In the genomic region with DNA sequence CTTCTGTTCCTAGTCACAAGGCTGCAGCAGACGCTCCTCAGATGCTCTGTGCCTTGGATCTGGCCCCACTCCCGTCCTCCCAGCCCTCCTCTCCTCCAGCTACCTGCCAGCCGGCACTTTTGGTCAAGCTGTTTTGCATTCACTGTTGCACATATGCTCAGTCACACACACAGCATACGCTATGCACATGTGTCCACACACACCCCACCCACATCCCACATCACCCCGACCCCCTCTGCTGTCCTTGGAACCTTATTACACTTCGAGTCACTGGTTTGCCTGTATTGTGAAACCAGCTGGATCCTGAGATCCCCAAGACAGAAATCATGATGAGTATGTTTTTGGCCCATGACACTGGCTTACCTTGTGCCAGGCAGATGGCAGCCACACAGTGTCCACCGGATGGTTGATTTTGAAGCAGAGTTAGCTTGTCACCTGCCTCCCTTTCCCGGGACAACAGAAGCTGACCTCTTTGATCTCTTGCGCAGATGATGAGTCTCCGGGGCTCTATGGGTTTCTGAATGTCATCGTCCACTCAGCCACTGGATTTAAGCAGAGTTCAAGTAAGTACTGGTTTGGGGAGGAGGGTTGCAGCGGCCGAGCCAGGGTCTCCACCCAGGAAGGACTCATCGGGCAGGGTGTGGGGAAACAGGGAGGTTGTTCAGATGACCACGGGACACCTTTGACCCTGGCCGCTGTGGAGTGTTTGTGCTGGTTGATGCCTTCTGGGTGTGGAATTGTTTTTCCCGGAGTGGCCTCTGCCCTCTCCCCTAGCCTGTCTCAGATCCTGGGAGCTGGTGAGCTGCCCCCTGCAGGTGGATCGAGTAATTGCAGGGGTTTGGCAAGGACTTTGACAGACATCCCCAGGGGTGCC, we compare ENCODE assay signal across 1 cellular context.
TF ChIP-seq lines count a peak whose summit lies in the region.

No MANE protein-coding gene starts in this region.

TF ChIP-seq in HepG2, 621 proteins besides CTCF, POLR2A, EP300 and RAD21 (continued from another document):
- TF ChIP-seq, protein P1, sequence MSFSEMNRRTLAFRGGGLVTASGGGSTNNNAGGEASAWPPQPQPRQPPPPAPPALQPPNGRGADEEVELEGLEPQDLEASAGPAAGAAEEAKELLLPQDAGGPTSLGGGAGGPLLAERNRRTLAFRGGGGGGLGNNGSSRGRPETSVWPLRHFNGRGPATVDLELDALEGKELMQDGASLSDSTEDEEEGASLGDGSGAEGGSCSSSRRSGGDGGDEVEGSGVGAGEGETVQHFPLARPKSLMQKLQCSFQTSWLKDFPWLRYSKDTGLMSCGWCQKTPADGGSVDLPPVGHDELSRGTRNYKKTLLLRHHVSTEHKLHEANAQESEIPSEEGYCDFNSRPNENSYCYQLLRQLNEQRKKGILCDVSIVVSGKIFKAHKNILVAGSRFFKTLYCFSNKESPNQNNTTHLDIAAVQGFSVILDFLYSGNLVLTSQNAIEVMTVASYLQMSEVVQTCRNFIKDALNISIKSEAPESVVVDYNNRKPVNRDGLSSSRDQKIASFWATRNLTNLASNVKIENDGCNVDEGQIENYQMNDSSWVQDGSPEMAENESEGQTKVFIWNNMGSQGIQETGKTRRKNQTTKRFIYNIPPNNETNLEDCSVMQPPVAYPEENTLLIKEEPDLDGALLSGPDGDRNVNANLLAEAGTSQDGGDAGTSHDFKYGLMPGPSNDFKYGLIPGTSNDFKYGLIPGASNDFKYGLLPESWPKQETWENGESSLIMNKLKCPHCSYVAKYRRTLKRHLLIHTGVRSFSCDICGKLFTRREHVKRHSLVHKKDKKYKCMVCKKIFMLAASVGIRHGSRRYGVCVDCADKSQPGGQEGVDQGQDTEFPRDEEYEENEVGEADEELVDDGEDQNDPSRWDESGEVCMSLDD (CRISPR knock-in tag; IDR thresholded peaks at IDR 0.05; ENCODE audit: borderline replicate concordance) = no peak
- TF ChIP-seq, protein P2, sequence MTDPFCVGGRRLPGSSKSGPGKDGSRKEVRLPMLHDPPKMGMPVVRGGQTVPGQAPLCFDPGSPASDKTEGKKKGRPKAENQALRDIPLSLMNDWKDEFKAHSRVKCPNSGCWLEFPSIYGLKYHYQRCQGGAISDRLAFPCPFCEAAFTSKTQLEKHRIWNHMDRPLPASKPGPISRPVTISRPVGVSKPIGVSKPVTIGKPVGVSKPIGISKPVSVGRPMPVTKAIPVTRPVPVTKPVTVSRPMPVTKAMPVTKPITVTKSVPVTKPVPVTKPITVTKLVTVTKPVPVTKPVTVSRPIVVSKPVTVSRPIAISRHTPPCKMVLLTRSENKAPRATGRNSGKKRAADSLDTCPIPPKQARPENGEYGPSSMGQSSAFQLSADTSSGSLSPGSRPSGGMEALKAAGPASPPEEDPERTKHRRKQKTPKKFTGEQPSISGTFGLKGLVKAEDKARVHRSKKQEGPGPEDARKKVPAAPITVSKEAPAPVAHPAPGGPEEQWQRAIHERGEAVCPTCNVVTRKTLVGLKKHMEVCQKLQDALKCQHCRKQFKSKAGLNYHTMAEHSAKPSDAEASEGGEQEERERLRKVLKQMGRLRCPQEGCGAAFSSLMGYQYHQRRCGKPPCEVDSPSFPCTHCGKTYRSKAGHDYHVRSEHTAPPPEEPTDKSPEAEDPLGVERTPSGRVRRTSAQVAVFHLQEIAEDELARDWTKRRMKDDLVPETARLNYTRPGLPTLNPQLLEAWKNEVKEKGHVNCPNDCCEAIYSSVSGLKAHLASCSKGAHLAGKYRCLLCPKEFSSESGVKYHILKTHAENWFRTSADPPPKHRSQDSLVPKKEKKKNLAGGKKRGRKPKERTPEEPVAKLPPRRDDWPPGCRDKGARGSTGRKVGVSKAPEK (CRISPR knock-in tag; IDR thresholded peaks at IDR 0.05; ENCODE audit: borderline replicate concordance) = no peak
- no peak for TF ChIP-seq NFE2L1 (CRISPR knock-in tag; IDR thresholded peaks at IDR 0.05; ENCODE audit: borderline replicate concordance)
- TF ChIP-seq ZNF670 (CRISPR knock-in tag; IDR thresholded peaks at IDR 0.05; ENCODE audit: borderline replicate concordance) = 0 out of 2 replicates have a peak, but pooled peaks have one; percentile 18
- peak; percentile 79 for TF ChIP-seq HDAC1 (CRISPR knock-in tag; IDR thresholded peaks at IDR 0.05)
- TF ChIP-seq GATAD2A (CRISPR knock-in tag; IDR thresholded peaks at IDR 0.05) = peak; percentile 73
- TF ChIP-seq KDM5A (IDR thresholded peaks at IDR 0.05; ENCODE audit: borderline replicate concordance, low read length) = no peak
- TF ChIP-seq ZNF549 (CRISPR knock-in tag; IDR thresholded peaks at IDR 0.05) = no peak
- TF ChIP-seq ZNF567 (CRISPR knock-in tag; IDR thresholded peaks at IDR 0.05; ENCODE audit: borderline replicate concordance) = no peak
- TF ChIP-seq, protein P3, sequence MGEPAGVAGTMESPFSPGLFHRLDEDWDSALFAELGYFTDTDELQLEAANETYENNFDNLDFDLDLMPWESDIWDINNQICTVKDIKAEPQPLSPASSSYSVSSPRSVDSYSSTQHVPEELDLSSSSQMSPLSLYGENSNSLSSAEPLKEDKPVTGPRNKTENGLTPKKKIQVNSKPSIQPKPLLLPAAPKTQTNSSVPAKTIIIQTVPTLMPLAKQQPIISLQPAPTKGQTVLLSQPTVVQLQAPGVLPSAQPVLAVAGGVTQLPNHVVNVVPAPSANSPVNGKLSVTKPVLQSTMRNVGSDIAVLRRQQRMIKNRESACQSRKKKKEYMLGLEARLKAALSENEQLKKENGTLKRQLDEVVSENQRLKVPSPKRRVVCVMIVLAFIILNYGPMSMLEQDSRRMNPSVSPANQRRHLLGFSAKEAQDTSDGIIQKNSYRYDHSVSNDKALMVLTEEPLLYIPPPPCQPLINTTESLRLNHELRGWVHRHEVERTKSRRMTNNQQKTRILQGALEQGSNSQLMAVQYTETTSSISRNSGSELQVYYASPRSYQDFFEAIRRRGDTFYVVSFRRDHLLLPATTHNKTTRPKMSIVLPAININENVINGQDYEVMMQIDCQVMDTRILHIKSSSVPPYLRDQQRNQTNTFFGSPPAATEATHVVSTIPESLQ (CRISPR knock-in tag; conservative IDR thresholded peaks at IDR 0.05) = no peak
- TF ChIP-seq, protein P4, sequence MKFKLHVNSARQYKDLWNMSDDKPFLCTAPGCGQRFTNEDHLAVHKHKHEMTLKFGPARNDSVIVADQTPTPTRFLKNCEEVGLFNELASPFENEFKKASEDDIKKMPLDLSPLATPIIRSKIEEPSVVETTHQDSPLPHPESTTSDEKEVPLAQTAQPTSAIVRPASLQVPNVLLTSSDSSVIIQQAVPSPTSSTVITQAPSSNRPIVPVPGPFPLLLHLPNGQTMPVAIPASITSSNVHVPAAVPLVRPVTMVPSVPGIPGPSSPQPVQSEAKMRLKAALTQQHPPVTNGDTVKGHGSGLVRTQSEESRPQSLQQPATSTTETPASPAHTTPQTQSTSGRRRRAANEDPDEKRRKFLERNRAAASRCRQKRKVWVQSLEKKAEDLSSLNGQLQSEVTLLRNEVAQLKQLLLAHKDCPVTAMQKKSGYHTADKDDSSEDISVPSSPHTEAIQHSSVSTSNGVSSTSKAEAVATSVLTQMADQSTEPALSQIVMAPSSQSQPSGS (CRISPR knock-in tag; IDR thresholded peaks at IDR 0.05) = no peak
- no peak for TF ChIP-seq ZNF709 (CRISPR knock-in tag; IDR thresholded peaks at IDR 0.05)
- no peak for TF ChIP-seq ZC3H13 (CRISPR knock-in tag; IDR thresholded peaks at IDR 0.05)
- no peak for TF ChIP-seq SMAD3 (CRISPR knock-in tag; IDR thresholded peaks at IDR 0.05)
- no peak for TF ChIP-seq ESRRA (CRISPR knock-in tag; IDR thresholded peaks at IDR 0.05; ENCODE audit: low read depth)
- TF ChIP-seq, protein P5, sequence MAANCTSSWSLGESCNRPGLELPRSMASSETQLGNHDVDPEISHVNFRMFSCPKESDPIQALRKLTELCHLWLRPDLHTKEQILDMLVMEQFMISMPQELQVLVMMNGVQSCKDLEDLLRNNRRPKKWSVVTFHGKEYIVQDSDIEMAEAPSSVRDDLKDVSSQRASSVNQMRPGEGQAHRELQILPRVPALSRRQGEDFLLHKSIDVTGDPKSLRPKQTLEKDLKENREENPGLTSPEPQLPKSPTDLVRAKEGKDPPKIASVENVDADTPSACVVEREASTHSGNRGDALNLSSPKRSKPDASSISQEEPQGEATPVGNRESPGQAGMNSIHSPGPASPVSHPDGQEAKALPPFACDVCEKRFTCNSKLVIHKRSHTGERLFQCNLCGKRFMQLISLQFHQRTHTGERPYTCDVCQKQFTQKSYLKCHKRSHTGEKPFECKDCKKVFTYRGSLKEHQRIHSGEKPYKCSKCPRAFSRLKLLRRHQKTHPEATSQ (CRISPR knock-in tag; IDR thresholded peaks at IDR 0.05; ENCODE audit: borderline replicate concordance) = peak; percentile 80
- no peak; the same call in 1 of the 2 replicates for TF ChIP-seq YEATS4 (CRISPR knock-in tag; IDR thresholded peaks at IDR 0.05; ENCODE audit: borderline replicate concordance)
- TF ChIP-seq POLR2AphosphoS2 (IDR thresholded peaks at IDR 0.05; ENCODE audit: low read depth, low read length) = no peak
- TF ChIP-seq, protein P6, sequence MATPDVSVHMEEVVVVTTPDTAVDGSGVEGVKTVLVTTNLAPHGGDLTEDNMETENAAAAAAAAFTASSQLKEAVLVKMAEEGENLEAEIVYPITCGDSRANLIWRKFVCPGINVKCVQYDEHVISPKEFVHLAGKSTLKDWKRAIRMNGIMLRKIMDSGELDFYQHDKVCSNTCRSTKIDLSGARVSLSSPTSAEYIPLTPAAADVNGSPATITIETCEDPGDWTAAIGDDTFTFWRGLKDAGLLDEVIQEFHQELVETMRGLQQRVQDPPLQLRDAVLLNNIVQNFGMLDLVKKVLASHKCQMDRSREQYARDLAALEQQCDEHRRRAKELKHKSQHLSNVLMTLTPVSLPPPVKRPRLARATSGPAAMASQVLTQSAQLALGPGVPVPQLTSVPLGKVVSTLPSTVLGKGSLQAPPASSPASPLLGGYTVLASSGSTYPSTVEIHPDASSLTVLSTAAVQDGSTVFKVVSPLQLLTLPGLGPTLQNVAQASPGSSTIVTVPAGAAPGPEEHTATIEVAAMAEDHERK (CRISPR knock-in tag; IDR thresholded peaks at IDR 0.05; ENCODE audit: low read depth) = no peak
- TF ChIP-seq, protein P7, sequence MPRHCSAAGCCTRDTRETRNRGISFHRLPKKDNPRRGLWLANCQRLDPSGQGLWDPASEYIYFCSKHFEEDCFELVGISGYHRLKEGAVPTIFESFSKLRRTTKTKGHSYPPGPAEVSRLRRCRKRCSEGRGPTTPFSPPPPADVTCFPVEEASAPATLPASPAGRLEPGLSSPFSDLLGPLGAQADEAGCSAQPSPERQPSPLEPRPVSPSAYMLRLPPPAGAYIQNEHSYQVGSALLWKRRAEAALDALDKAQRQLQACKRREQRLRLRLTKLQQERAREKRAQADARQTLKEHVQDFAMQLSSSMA (CRISPR knock-in tag; IDR thresholded peaks at IDR 0.05) = 0 out of 2 replicates have a peak, but pooled peaks have one; percentile 47
- TF ChIP-seq ZNF124 (CRISPR knock-in tag; IDR thresholded peaks at IDR 0.05) = no peak
- TF ChIP-seq ZNF652 (CRISPR knock-in tag; IDR thresholded peaks at IDR 0.05; ENCODE audit: borderline replicate concordance, low read depth) = no peak
- TF ChIP-seq ZMYM3 (CRISPR knock-in tag; IDR thresholded peaks at IDR 0.05) = no peak
- TF ChIP-seq CCDC6 (CRISPR knock-in tag; IDR thresholded peaks at IDR 0.05) = peak; percentile 45; the same call in 1 of the 2 replicates
- peak; percentile 39; the same call in 1 of the 2 replicates for TF ChIP-seq SOX5 (CRISPR knock-in tag; IDR thresholded peaks at IDR 0.05; ENCODE audit: borderline replicate concordance)
- no peak for TF ChIP-seq ZNF335 (CRISPR knock-in tag; IDR thresholded peaks at IDR 0.05)
- TF ChIP-seq KAT7 (CRISPR knock-in tag; IDR thresholded peaks at IDR 0.05; ENCODE audit: borderline replicate concordance) = no peak
- TF ChIP-seq, protein P8, sequence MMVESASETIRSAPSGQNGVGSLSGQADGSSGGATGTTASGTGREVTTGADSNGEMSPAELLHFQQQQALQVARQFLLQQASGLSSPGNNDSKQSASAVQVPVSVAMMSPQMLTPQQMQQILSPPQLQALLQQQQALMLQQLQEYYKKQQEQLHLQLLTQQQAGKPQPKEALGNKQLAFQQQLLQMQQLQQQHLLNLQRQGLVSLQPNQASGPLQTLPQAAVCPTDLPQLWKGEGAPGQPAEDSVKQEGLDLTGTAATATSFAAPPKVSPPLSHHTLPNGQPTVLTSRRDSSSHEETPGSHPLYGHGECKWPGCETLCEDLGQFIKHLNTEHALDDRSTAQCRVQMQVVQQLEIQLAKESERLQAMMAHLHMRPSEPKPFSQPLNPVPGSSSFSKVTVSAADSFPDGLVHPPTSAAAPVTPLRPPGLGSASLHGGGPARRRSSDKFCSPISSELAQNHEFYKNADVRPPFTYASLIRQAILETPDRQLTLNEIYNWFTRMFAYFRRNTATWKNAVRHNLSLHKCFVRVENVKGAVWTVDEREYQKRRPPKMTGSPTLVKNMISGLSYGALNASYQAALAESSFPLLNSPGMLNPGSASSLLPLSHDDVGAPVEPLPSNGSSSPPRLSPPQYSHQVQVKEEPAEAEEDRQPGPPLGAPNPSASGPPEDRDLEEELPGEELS (CRISPR knock-in tag; IDR thresholded peaks at IDR 0.05) = peak; percentile 78
- peak; percentile 65; the same call in 1 of the 2 replicates for TF ChIP-seq ZNF350 (CRISPR knock-in tag; IDR thresholded peaks at IDR 0.05; ENCODE audit: borderline replicate concordance, low read depth)
- no peak for TF ChIP-seq KDM4B (CRISPR knock-in tag; IDR thresholded peaks at IDR 0.05)
- TF ChIP-seq JDP2 (CRISPR knock-in tag; IDR thresholded peaks at IDR 0.05; ENCODE audit: borderline replicate concordance) = no peak
- 0 out of 2 replicates have a peak, but pooled peaks have one; percentile 28 for TF ChIP-seq ZNF501 (CRISPR knock-in tag; IDR thresholded peaks at IDR 0.05)
- no peak for TF ChIP-seq CBX2 (IDR thresholded peaks at IDR 0.05; ENCODE audit: low read depth, low read length)
- TF ChIP-seq CBX2 (CRISPR knock-in tag; IDR thresholded peaks at IDR 0.05; ENCODE audit: low read depth) = no peak
